ENCODE assay signal across 10 cellular contexts in genomic region chr1:96030312-96030711, GRCh38.
"Had no signal": no experiment of that assay in that cellular context is flagged by ENCODE, and none has a peak within 500 bp of the region (broad histone marks: within the 10 kb centered on the region; RNA-seq: fewer than 3 reads in every experiment).

No MANE protein-coding gene starts in this region.

- H3K9ac ChIP-seq: GM23248 had no signal

- ATAC-seq: GM23338, HCT116 had no signal

- H3K27ac Mint-ChIP-seq: GM23338, HFFc6 had no signal

- H3K4me3 ChIP-seq: GM23248, GM23338 had no signal

- H3K27ac ChIP-seq: GM23248 had no signal

- H2AFZ ChIP-seq: GM23248, GM23338 had no signal

- H3K4me2 ChIP-seq: GM23338 had no signal

- DNase-seq: GM23248, GOT3, H7, H9, HCEC 1CT, HFFc6 had no signal

- H3K4me3 Mint-ChIP-seq: GM23338, H9, HFFc6 had no signal

- FAIRE-seq: H1, H54 had no signal
